8 cellular contexts compared by ENCODE assay signal in genomic region chr11:102560555-102561011, GRCh38. TPM values are rescaled to one million over a fixed set of nuclear protein-coding genes. Genes with fewer than 3 reads are reported as not detected.
DNase-seq lines count a peak whose midpoint lies in the region; ATAC-seq and TF ChIP-seq lines count a peak whose summit lies in the region.

No MANE protein-coding gene starts in this region.

- H3K4me1 ChIP-seq in DND-41 (ENCODE audit: insufficient read depth, low read length) (peaks cover 33% of the 10 kb centered on the region), upper lobe of right lung (peaks cover 16% of the 10 kb centered on the region)

- no peaks in the 10 kb centered on the region for H3K27me3 ChIP-seq in DND-41 (ENCODE audit: insufficient read depth, low read length, poor library complexity)
- H3K27me3 ChIP-seq in upper lobe of right lung: no peaks in the 10 kb centered on the region

- peaks cover 0 to 4% (median 2%) of the 10 kb centered on the region in 3 donors for H3K27me3 Mint-ChIP-seq in immature natural killer cell (ENCODE audit: low read depth in 3 of 3)

- intact Hi-C loops in upper lobe of right lung (cut with DNase I): no loop called here

- H3K4me3 Mint-ChIP-seq in immature natural killer cell: peak overlapping the region; percentile 73 to 92 (median 75)

- H2AFZ ChIP-seq in DND-41 (ENCODE audit: low read depth, low read length): peak overlapping the region; percentile 19; the same call in 1 of the 2 replicates

- peak overlapping the region; percentile 61 for H3K4me2 ChIP-seq in DND-41 (ENCODE audit: insufficient read depth, low read length)

- H4K20me1 ChIP-seq in DND-41 (ENCODE audit: insufficient read depth, low read length): no peaks in the 10 kb centered on the region

- H3K9me3 Mint-ChIP-seq in immature natural killer cell: no peaks in the 10 kb centered on the region

- H3K4me3 ChIP-seq in DND-41 (ENCODE audit: low read depth in 1 of 2, low read length in 2 of 2) (peak overlapping the region in 1 of 2 experiments; percentile 44; a peak in 3 of 4 replicates), WI38 (ENCODE audit: low read depth, low read length) (peak overlapping the region; percentile 43), upper lobe of right lung (peak overlapping the region; percentile 31)

- peaks cover 0 to 3% (median 0%) of the 10 kb centered on the region in 3 donors for H3K36me3 Mint-ChIP-seq in immature natural killer cell

- H3K27ac ChIP-seq in DND-41 (ENCODE audit: low read length) (peak overlapping the region; percentile 72), upper lobe of right lung (peak overlapping the region; percentile 61)

- TF ChIP-seq CTCF in DND-41 (IDR thresholded peaks at IDR 0.05; ENCODE audit: borderline replicate concordance, extremely low read depth, low read length, poor library complexity, severe bottlenecking) (no peak), WI38 (IDR thresholded peaks at IDR 0.05; ENCODE audit: low read depth, low read length) (no peak), upper lobe of right lung (IDR thresholded peaks at IDR 0.05) (no peak)

- DNase-seq in DND-41 (peak; percentile 33), immature natural killer cell (peak; percentile 24 to 32 (median 27)), upper lobe of right lung (no peak), NCI-H345 (lab: John Stamatoyannopoulos, UW) (no peak), UCSD-AML1 (lab: John Stamatoyannopoulos, UW; ENCODE audit: unreplicated experiment) (no peak)

- no peaks in the 10 kb centered on the region for H3K79me2 ChIP-seq in DND-41 (ENCODE audit: insufficient read depth, low read length)

- H3K9ac ChIP-seq in DND-41 (ENCODE audit: low read depth, low read length): peak overlapping the region; percentile 37; the same call in 1 of the 2 replicates

- H3K36me3 ChIP-seq in DND-41 (ENCODE audit: insufficient read depth, low read length) (no peaks in the 10 kb centered on the region), upper lobe of right lung (no peaks in the 10 kb centered on the region)

- peak overlapping the region; percentile 30 to 85 (median 82) for H3K27ac Mint-ChIP-seq in immature natural killer cell

- ATAC-seq in DND-41 (ENCODE audit: insufficient read depth, low read depth) (peak; percentile 87), GM19468 (IDR thresholded peaks at IDR 0.05; ENCODE audit: extremely low read depth, unreplicated experiment) (peak; percentile 76), HG03520 (IDR thresholded peaks at IDR 0.05; ENCODE audit: unreplicated experiment) (peak; percentile 65), upper lobe of right lung (peak; percentile 87)

- H3K9me3 ChIP-seq in DND-41 (ENCODE audit: insufficient read depth, low read length, severe bottlenecking) (peaks cover 4% of the 10 kb centered on the region), upper lobe of right lung (no peaks in the 10 kb centered on the region)

- H3K4me1 Mint-ChIP-seq in immature natural killer cell: peaks cover 45 to 53% of the 10 kb centered on the region in 2 donors

RNA-seq across cellular contexts. Expression of gene MMP7, which starts 30.0 kb away (rescaled TPM):
- not detected for polyA plus RNA-seq in immature natural killer cell
- 16.0 TPM for total RNA-seq in upper lobe of right lung

Comparison
In these comparisons a context has a peak if more than half of its experiments do, and no peak if none do; other contexts are left out.
1. DNase-seq: peak in DND-41 (single experiment) and immature natural killer cell (3 of 3); none in upper lobe of right lung (single experiment), NCI-H345 (single experiment) and UCSD-AML1 (single experiment).
2. Peak in every context shown above with its lines, with median percentiles within 50 percentile points of each other: ATAC-seq.